18 cellular contexts compared by ENCODE assay signal in the genomic region with DNA sequence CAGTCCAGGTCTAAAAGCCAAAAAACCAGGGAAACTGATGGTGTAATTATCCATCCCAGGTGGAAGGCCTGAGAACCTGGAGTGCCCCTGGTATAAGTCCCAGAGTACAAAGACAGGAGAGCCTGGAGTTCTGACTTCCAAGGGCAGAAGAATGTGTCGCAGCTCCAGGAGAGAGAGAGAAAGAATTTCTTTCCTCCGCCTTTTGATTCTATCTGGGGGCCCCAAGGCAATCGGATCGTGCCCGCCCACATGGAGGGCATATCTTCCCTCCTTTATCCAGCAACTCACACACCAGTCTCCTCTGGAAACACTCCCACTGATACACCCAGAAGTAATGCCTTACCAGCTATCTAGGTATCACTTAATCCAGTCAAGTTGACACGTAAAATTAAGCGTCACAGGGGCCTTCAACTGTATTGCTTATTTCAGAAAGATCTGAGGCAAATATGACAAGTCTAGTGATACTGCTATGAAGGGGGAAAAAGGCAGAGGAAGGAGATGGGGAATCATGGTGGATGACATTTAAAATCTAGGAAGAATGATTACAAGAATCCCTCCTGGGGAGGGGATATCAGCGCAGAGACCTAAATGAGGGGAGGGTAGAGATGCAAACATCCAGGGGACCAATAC. TPM values are rescaled to one million over a fixed set of nuclear protein-coding genes. Genes with fewer than 3 reads are reported as not detected.
A peak's percentile ranks its signal among the peaks of the same experiment; 100 is the strongest.
DNase-seq lines count a peak whose midpoint lies in the region; ATAC-seq and TF ChIP-seq lines count a peak whose summit lies in the region.
"Had no signal": no experiment of that assay in that cellular context is flagged by ENCODE, and none has a peak within 500 bp of the region (broad histone marks: within the 10 kb centered on the region; RNA-seq: fewer than 3 reads in every experiment).

No MANE protein-coding gene starts in this region.

- no CpG with 5 or more reads among the region's 8 CpGs for WGBS in trophoblast cell (ENCODE audit: extremely low coverage, insufficient coverage, insufficient read length)

- H2BK12ac ChIP-seq in trophoblast cell (ENCODE audit: low read length): no peak overlapping the region

- TF ChIP-seq RAD21 in neural cell (conservative IDR thresholded peaks at IDR 0.05): no peak

- no peak overlapping the region for H4K8ac ChIP-seq in trophoblast cell (ENCODE audit: low read depth, low read length)

- H3K27me3 ChIP-seq in neural cell (ENCODE audit: insufficient read depth, low read depth, low read length): no peaks in the 10 kb centered on the region
- no peaks in the 10 kb centered on the region for H3K27me3 ChIP-seq in trophoblast cell (ENCODE audit: insufficient read depth, low read length)
- H3K27me3 ChIP-seq: BLaER1 had no signal

- H3K79me2 ChIP-seq in neural cell (replicated peaks; ENCODE audit: insufficient read depth, low read length) (no peaks in the 10 kb centered on the region), trophoblast cell (ENCODE audit: control insufficient read depth, insufficient read depth, low read length, poor library complexity) (no peaks in the 10 kb centered on the region)

- H3K36me3 ChIP-seq in neural cell (ENCODE audit: insufficient read depth, low read length) (no peaks in the 10 kb centered on the region), trophoblast cell (ENCODE audit: control insufficient read depth in 1 of 2, insufficient read depth in 2 of 2, low read length in 2 of 2) (no peaks in the 10 kb centered on the region)
- H3K36me3 ChIP-seq: BLaER1 had no signal

- H4K20me1 ChIP-seq in neural cell (ENCODE audit: insufficient read depth): no peaks in the 10 kb centered on the region
- H4K20me1 ChIP-seq: BLaER1 had no signal

- H2BK120ac ChIP-seq in trophoblast cell (ENCODE audit: insufficient read depth, low read length, poor library complexity): no peak overlapping the region

- H4K12ac ChIP-seq in trophoblast cell (ENCODE audit: low read depth, low read length): no peak overlapping the region

- no peak overlapping the region for H2AK5ac ChIP-seq in trophoblast cell (ENCODE audit: low read length)

- H3K4me1 ChIP-seq in trophoblast cell (ENCODE audit: control insufficient read depth in 1 of 2, insufficient read depth in 2 of 2, low read length in 2 of 2): no peaks in the 10 kb centered on the region
- H3K4me1 ChIP-seq: A549, BLaER1 had no signal

- peak overlapping the region; percentile 96; the same call in 1 of the 2 replicates for H3K27ac ChIP-seq in VCaP
- peak overlapping the region; percentile 65 for H3K27ac ChIP-seq in neural cell (ENCODE audit: low read length)
- no peak overlapping the region for H3K27ac ChIP-seq in trophoblast cell (ENCODE audit: low read depth, low read length)
- H3K27ac ChIP-seq: 22Rv1, A549, BLaER1 had no signal

- H2AFZ ChIP-seq in neural cell (ENCODE audit: low read depth, low read length) (no peak overlapping the region), trophoblast cell (ENCODE audit: insufficient read depth, low read length, poor library complexity) (no peak overlapping the region)

- no peak overlapping the region for H3K4me3 ChIP-seq in neural cell (ENCODE audit: low read length)
- H3K4me3 ChIP-seq in trophoblast cell (ENCODE audit: low read depth, low read length): no peak overlapping the region
- H3K4me3 ChIP-seq: A549, BLaER1, GM12878, K562 had no signal

- H2BK5ac ChIP-seq in trophoblast cell (ENCODE audit: low read depth, low read length, poor library complexity): no peak overlapping the region

- H3K4me2 ChIP-seq in neural cell (ENCODE audit: low read length) (no peak overlapping the region), trophoblast cell (ENCODE audit: low read length) (no peak overlapping the region)
- H3K4me2 ChIP-seq: A549, BLaER1 had no signal

- H3K79me1 ChIP-seq in trophoblast cell (ENCODE audit: low read length): no peaks in the 10 kb centered on the region

- DNase-seq in ELF-1 (ENCODE audit: low read depth, low spot score): peak; percentile 81
- peak; percentile 22 to 55 for DNase-seq in trophoblast cell
- DNase-seq in cerebellar nuclear complex (lab: John Stamatoyannopoulos, UW): no peak
- DNase-seq in NCI-H1092 (lab: John Stamatoyannopoulos, UW): no peak
- DNase-seq: CD4-positive, alpha-beta memory T cell; DMS153; DMS79; H9; IMR-90 had no signal

- H3F3A ChIP-seq in neural cell (ENCODE audit: insufficient read depth, low read length, poor library complexity, severe bottlenecking): no peaks in the 10 kb centered on the region

- no peak overlapping the region for H3K14ac ChIP-seq in trophoblast cell (ENCODE audit: low read length)

- H3K9me3 ChIP-seq in neural cell (ENCODE audit: low read length) (no peaks in the 10 kb centered on the region), trophoblast cell (ENCODE audit: insufficient read depth, low read depth, low read length) (no peaks in the 10 kb centered on the region)
- H3K9me3 ChIP-seq: A549 had no signal

- H3K18ac ChIP-seq in trophoblast cell (ENCODE audit: low read length): no peak overlapping the region

- H3K9me2 ChIP-seq in neural cell (ENCODE audit: insufficient read depth, low read length): no peaks in the 10 kb centered on the region

- ATAC-seq in GM18909 (IDR thresholded peaks at IDR 0.05; ENCODE audit: poor library complexity, unreplicated experiment): no peak
- ATAC-seq: A549, GM12878, K562 had no signal

- no peak overlapping the region for H3K4ac ChIP-seq in trophoblast cell (ENCODE audit: low read depth, low read length)

- no peak overlapping the region for H3K23ac ChIP-seq in trophoblast cell (ENCODE audit: low read length)

- TF ChIP-seq CTCF in VCaP (conservative IDR thresholded peaks at IDR 0.05) (no peak), neural cell (IDR thresholded peaks at IDR 0.05; ENCODE audit: poor library complexity, severe bottlenecking) (no peak)

- H4K91ac ChIP-seq in trophoblast cell (ENCODE audit: low read depth, low read length): no peak overlapping the region

- peak; percentile 85 for TF ChIP-seq EP300 in neural cell (conservative IDR thresholded peaks at IDR 0.05; ENCODE audit: poor library complexity, severe bottlenecking)

- H3K9ac ChIP-seq in neural cell (ENCODE audit: low read length) (no peak overlapping the region), trophoblast cell (ENCODE audit: low read length) (no peak overlapping the region)
- H3K9ac ChIP-seq: BLaER1 had no signal

TF ChIP-seq in neural cell, 6 proteins besides CTCF, POLR2A, EP300 and RAD21:
- TF ChIP-seq MXI1 (conservative IDR thresholded peaks at IDR 0.05; ENCODE audit: poor library complexity, severe bottlenecking) (no peak), SMC3 (conservative IDR thresholded peaks at IDR 0.05; ENCODE audit: poor library complexity) (no peak), POLR2AphosphoS5 (IDR thresholded peaks at IDR 0.05) (peak; percentile 85), TAF1 (IDR thresholded peaks at IDR 0.05; ENCODE audit: low read depth) (no peak)
- TF ChIP-seq, protein P1, sequence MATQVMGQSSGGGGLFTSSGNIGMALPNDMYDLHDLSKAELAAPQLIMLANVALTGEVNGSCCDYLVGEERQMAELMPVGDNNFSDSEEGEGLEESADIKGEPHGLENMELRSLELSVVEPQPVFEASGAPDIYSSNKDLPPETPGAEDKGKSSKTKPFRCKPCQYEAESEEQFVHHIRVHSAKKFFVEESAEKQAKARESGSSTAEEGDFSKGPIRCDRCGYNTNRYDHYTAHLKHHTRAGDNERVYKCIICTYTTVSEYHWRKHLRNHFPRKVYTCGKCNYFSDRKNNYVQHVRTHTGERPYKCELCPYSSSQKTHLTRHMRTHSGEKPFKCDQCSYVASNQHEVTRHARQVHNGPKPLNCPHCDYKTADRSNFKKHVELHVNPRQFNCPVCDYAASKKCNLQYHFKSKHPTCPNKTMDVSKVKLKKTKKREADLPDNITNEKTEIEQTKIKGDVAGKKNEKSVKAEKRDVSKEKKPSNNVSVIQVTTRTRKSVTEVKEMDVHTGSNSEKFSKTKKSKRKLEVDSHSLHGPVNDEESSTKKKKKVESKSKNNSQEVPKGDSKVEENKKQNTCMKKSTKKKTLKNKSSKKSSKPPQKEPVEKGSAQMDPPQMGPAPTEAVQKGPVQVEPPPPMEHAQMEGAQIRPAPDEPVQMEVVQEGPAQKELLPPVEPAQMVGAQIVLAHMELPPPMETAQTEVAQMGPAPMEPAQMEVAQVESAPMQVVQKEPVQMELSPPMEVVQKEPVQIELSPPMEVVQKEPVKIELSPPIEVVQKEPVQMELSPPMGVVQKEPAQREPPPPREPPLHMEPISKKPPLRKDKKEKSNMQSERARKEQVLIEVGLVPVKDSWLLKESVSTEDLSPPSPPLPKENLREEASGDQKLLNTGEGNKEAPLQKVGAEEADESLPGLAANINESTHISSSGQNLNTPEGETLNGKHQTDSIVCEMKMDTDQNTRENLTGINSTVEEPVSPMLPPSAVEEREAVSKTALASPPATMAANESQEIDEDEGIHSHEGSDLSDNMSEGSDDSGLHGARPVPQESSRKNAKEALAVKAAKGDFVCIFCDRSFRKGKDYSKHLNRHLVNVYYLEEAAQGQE (IDR thresholded peaks at IDR 0.05; ENCODE audit: borderline replicate concordance): peak; percentile 60

RNA-seq across cellular contexts. Expression of a gene that starts 30.5 kb away (rescaled TPM):
- 28.1 and 33.5 TPM in 2 replicates for polyA plus RNA-seq in neural cell
- 113 and 122 TPM in 2 replicates for polyA minus RNA-seq in neural cell
- polyA plus RNA-seq in trophoblast cell (2013): 10.0 and 10.6 TPM in 2 replicates
- polyA plus RNA-seq: CD14-positive monocyte had no signal

RNA-seq across cellular contexts. Expression of a gene that starts 52.7 kb away (rescaled TPM):
- polyA plus RNA-seq in neural cell: 1.3 and 2.6 TPM in 2 replicates
- polyA minus RNA-seq in neural cell: 2.5 and 2.7 TPM in 2 replicates
- 4.2 and 4.3 TPM in 2 replicates for polyA plus RNA-seq in trophoblast cell (2013)

RNA-seq across cellular contexts. Expression of a gene that starts 59.6 kb away (rescaled TPM):
- polyA plus RNA-seq in neural cell: 11.4 and 14.2 TPM in 2 replicates
- polyA minus RNA-seq in neural cell: 18.5 and 21.9 TPM in 2 replicates
- polyA plus RNA-seq in trophoblast cell (2013): 5.6 and 6.3 TPM in 2 replicates

Comparison
In these comparisons a context has a peak if more than half of its experiments do, and no peak if none do; other contexts are left out.
1. DNase-seq: peak in ELF-1 (single experiment) and trophoblast cell (2 of 2); none in cerebellar nuclear complex (0 of 2) and NCI-H1092 (single experiment).